Comparison of ENCODE assay signal across 8 cellular contexts in the genomic region with DNA sequence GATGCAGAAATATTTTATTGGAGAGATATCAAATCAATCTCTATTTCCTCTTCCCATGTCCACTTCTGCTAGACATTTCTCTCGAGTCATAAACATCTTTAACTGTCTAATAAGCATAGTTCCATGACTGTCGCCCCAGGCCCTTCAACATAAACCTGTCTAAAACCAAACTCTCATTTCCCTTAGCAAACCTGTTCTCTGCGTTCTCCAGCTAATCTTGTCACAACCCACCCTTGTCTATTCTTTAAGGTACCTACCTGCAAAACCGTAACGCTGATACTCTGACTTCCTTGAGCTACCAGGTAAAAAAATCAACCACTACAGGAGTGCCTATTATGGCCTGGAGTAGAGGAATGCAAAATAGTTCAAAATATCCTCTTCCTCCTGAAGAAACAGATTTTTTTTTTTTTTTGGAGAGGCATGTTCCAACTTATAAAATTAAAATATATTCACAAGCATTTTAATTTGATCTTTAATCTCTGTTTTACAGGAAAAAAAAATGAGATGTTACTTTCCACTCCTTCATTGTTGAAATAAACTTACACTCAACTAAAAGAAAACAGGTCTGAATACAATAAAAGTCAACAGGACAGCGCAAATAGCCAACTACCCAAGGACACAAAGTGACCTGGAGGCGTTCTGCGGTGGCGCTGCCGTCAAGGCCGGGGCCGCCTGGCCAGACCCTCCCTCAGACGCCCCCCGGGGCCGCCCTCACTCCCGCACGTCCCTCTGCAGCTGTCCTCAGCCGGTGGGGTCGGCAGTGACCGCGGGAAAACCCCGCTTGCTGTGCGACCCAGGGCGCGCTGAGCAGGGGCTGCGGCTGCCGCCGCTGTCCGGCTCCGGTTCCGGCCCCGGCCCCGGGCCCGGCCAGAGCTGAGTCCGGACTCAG. TPM values are rescaled to one million over a fixed set of nuclear protein-coding genes. Genes with fewer than 3 reads are reported as not detected.
DNase-seq lines count a peak whose midpoint lies in the region; ATAC-seq and TF ChIP-seq lines count a peak whose summit lies in the region.

No MANE protein-coding gene starts in this region.

- peaks cover 0 to 11% of the 10 kb centered on the region in 2 donors for H3K9me3 ChIP-seq in ascending aorta
- no peaks in the 10 kb centered on the region for H3K9me3 ChIP-seq in iPS-18c (ENCODE audit: control insufficient read depth, insufficient read depth, low read length)
- H3K9me3 ChIP-seq in spleen: peaks cover 0 to 19% (median 10%) of the 10 kb centered on the region in 8 donors

- TF ChIP-seq POLR2A in NB4 (IDR thresholded peaks at IDR 0.05; ENCODE audit: extremely low read depth, insufficient read length) (no peak), spleen (IDR thresholded peaks at IDR 0.05) (no peak)

- H3K27ac ChIP-seq in ascending aorta (peak overlapping the region; percentile 90 to 91), spleen (peak overlapping the region; percentile 83 to 97 (median 96))

- intact Hi-C loops in Right ventricle myocardium inferior (cut with DNase I): loop anchor here (5.0 to 10.0 kb wide), 2 partner anchors 528 to 721 kb away; a partner anchor contains a TSS
- intact Hi-C loops in cardiac septum (cut with DNase I): loop anchor here (2.0 to 10.0 kb wide), 5 partner anchors 171 to 721 kb away; a partner anchor contains a TSS
- intact Hi-C loops in ascending aorta (cut with DNase I): loop anchor here (2.0 to 10.0 kb wide), 8 partner anchors 59 to 941 kb away; a partner anchor contains a TSS
- intact Hi-C loops in spleen (cut with DNase I; ENCODE audit: low total_unique reads): no loop called here

- H3K4me3 ChIP-seq in HFF-Myc (replicated peaks; ENCODE audit: low read depth, low read length) (peak overlapping the region; percentile 90), NB4 (ENCODE audit: low read depth, low read length) (peak overlapping the region; percentile 81), ascending aorta (peak overlapping the region; percentile 63 to 76), iPS-18c (ENCODE audit: insufficient read depth, low read depth, low read length) (peak overlapping the region; percentile 90), spleen (peak overlapping the region; percentile 74 to 85 (median 82))

- H3K4me1 ChIP-seq in ascending aorta (peaks cover 0 to 4% of the 10 kb centered on the region in 2 donors), spleen (peaks cover 20 to 73% (median 41%) of the 10 kb centered on the region in 6 donors)

- DNase-seq in Right ventricle myocardium inferior (ENCODE audit: missing footprints) (peak; percentile 62), cardiac septum (ENCODE audit: low spot score) (no peak), HFF-Myc (ENCODE audit: extremely low read depth, low read depth) (no peak), NB4 (ENCODE audit: low read depth) (peak; percentile 33), ascending aorta (ENCODE audit: low spot score in 2 of 2) (no peak), spleen (peak; percentile 92), foreskin melanocyte (no peak)

- 1 to 2% (median 1%) methylated on average over 25 to 35 of the region's 35 CpGs for WGBS in spleen, 5 donors

- H3K36me3 ChIP-seq in ascending aorta (no peaks in the 10 kb centered on the region), spleen (peaks cover 0 to 23% (median 0%) of the 10 kb centered on the region in 6 donors)

- H3K27me3 ChIP-seq in ascending aorta (no peaks in the 10 kb centered on the region), spleen (replicated peaks in 1 of 7) (no peaks in the 10 kb centered on the region)

- ATAC-seq in Right ventricle myocardium inferior: peak; percentile 22

- TF ChIP-seq CTCF in HFF-Myc (IDR thresholded peaks at IDR 0.05; ENCODE audit: low read depth, low read length, missing control alignments): no peak
- TF ChIP-seq CTCF in NB4 (IDR thresholded peaks at IDR 0.05; ENCODE audit: low read depth, low read length): no peak
- TF ChIP-seq CTCF in ascending aorta (IDR thresholded peaks at IDR 0.05): no peak
- TF ChIP-seq CTCF in spleen (IDR thresholded peaks at IDR 0.05 in 8 of 11, conservative IDR thresholded peaks at IDR 0.05 in 3 of 11): no peak

RNA-seq across cellular contexts. Expression of a gene that starts 0.8 kb away (rescaled TPM):
- total RNA-seq in Right ventricle myocardium inferior (23.5 TPM), cardiac septum (20.0 TPM), ascending aorta (4.0 TPM), spleen (100 to 1,000 TPM in 1 of 7 donors, 10 to 100 TPM in 6; 38.5 to 102 (median 50.3) TPM)
- polyA plus RNA-seq in spleen: 10 to 100 TPM in 1 of 3 donors, 1 to 10 TPM in 2; 6.2 to 10.3 (median 9.1) TPM

RNA-seq across cellular contexts. Expression of a gene that starts 0.9 kb away (rescaled TPM):
- total RNA-seq in Right ventricle myocardium inferior (1.4 TPM), cardiac septum (2.5 TPM), ascending aorta (not detected), spleen (10 to 100 TPM; 13.0 to 26.8 (median 17.8) TPM)
- 10 to 100 TPM in 1 of 3 donors, 1 to 10 TPM in 2; 8.8 to 10.0 (median 9.7) TPM for polyA plus RNA-seq in spleen

RNA-seq across cellular contexts. Expression of a gene that starts 58.7 kb away (rescaled TPM):
- total RNA-seq in Right ventricle myocardium inferior (1.2 TPM), cardiac septum (3.4 TPM), ascending aorta (0.85 TPM), spleen (1 to 10 TPM; 2.5 to 4.4 (median 3.6) TPM)
- under 1 TPM; 0.43 to 0.64 (median 0.51) TPM for polyA plus RNA-seq in spleen

Comparison
In these comparisons a context has a peak if more than half of its experiments do, and no peak if none do; other contexts are left out.
1. DNase-seq: peak in Right ventricle myocardium inferior (single experiment), NB4 (single experiment) and spleen (single experiment); none in cardiac septum (single experiment), HFF-Myc (single experiment), ascending aorta (0 of 2) and foreskin melanocyte (single experiment).
2. Peak in every context shown above with its lines, with median percentiles within 50 percentile points of each other: H3K4me3 ChIP-seq.